In the genomic region with DNA sequence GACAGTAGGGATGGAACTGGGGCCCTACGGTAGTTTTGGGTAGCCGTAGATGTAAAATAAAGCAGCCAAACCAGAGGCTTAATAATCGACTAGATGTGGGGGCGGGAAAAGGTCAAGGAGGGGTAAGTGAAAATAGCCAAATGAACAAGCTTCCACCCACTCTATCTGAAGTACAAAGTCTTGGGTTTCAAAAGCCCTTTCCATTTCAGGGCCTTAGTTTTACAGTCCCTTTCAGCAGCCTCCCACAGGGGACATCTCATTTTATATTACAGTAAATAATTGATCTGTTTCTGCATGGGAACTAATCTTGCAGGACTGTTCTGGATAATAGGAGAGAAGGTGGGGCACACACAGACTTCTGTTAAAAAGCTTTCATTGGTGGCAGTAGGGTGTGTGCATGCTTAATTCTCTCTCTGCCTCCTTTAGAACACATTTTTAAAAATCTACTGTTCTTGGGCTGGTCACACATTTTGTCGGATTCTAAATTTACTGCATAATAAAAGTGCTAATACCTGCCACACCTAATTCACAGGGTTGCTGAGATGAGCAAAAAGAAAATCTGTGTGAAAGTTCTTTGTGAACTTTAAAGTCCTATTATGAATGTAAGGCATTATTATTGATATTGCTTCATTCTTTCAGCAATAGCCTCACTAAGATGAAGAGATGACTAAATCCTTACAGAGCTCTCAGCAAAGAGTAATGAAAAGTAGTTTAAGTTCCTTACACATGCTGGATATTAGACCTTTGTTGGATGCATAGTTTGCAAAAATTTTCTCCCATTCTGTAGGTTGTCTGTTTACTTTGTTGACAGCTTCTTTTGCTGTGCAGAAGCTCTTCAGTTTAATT, we compare ENCODE assay signal across 11 cellular contexts.
DNase-seq lines count a peak whose midpoint lies in the region; ATAC-seq and TF ChIP-seq lines count a peak whose summit lies in the region.
"Had no signal": no experiment of that assay in that cellular context is flagged by ENCODE, and none has a peak within 500 bp of the region (broad histone marks: within the 10 kb centered on the region; RNA-seq: fewer than 3 reads in every experiment).

No MANE protein-coding gene starts in this region.

- WGBS in right lobe of liver (ENCODE audit: insufficient coverage, low coverage, low lambda C conversion rate, missing lambda C conversion rate), result 34% methylated on average over 5 of the region's 5 CpGs
- 61 to 72% methylated on average over 5 of the region's 5 CpGs for WGBS in sigmoid colon, 2 donors

- no peak for TF ChIP-seq POLR2A in right lobe of liver (IDR thresholded peaks at IDR 0.05)
- no peak for TF ChIP-seq POLR2A in sigmoid colon (IDR thresholded peaks at IDR 0.05)

- no peaks in the 10 kb centered on the region for H3K36me3 ChIP-seq in right lobe of liver
- no peaks in the 10 kb centered on the region for H3K36me3 ChIP-seq in sigmoid colon
- H3K36me3 ChIP-seq: left ventricle myocardium inferior, upper lobe of left lung had no signal

- peak in 1 of 3 donors; percentile 67 for DNase-seq in right lobe of liver
- DNase-seq in NCI-H2171 (lab: John Stamatoyannopoulos, UW), result no peak
- no peak for DNase-seq in medulla oblongata (ENCODE audit: extremely low spot score)
- DNase-seq in sigmoid colon, result no peak
- DNase-seq: left ventricle myocardium inferior, T-helper 9 cell, upper lobe of left lung had no signal

- H3K4me1 ChIP-seq in right lobe of liver (peaks cover 0 to 77% (median 8%) of the 10 kb centered on the region in 4 donors), sigmoid colon (peaks cover 0 to 49% (median 14%) of the 10 kb centered on the region in 4 donors)
- H3K4me1 ChIP-seq: parathyroid adenoma had no signal

- no peaks in the 10 kb centered on the region for H3K9me3 ChIP-seq in right lobe of liver
- H3K9me3 ChIP-seq in sigmoid colon, result no peaks in the 10 kb centered on the region
- H3K9me3 ChIP-seq: left ventricle myocardium inferior, upper lobe of left lung had no signal

- H3K27ac ChIP-seq in right lobe of liver (peak overlapping the region in 2 of 3 donors; percentile 48 to 65), sigmoid colon (peak overlapping the region in 1 of 4 donors; percentile 10)
- H3K27ac ChIP-seq: left ventricle myocardium inferior, parathyroid adenoma, upper lobe of left lung had no signal

- H3K4me3 ChIP-seq in right lobe of liver (no peak overlapping the region), sigmoid colon (no peak overlapping the region)
- H3K4me3 ChIP-seq: left ventricle myocardium inferior, upper lobe of left lung had no signal

- no peak for TF ChIP-seq CTCF in right lobe of liver (IDR thresholded peaks at IDR 0.05)
- no peak for TF ChIP-seq CTCF in sigmoid colon (IDR thresholded peaks at IDR 0.05)

- ATAC-seq in GM18858 (IDR thresholded peaks at IDR 0.05; ENCODE audit: unreplicated experiment), result peak; percentile 28
- ATAC-seq in GM21526 (IDR thresholded peaks at IDR 0.05; ENCODE audit: low FRiP score, unreplicated experiment), result peak; percentile 45
- peak; percentile 31 for ATAC-seq in HG03135 (IDR thresholded peaks at IDR 0.05; ENCODE audit: unreplicated experiment)
- ATAC-seq in right lobe of liver, result peak; percentile 61 to 83 (median 68)

- intact Hi-C loops in right lobe of liver (cut with DNase I), result no loop called here
- intact Hi-C loops in sigmoid colon (cut with DNase I), result no loop called here

- H3K27me3 ChIP-seq in right lobe of liver (no peaks in the 10 kb centered on the region), sigmoid colon (no peaks in the 10 kb centered on the region)
- H3K27me3 ChIP-seq: upper lobe of left lung had no signal

- no peak for TF ChIP-seq EP300 in sigmoid colon (IDR thresholded peaks at IDR 0.05)
